20 cellular contexts compared by ENCODE assay signal in the genomic region with DNA sequence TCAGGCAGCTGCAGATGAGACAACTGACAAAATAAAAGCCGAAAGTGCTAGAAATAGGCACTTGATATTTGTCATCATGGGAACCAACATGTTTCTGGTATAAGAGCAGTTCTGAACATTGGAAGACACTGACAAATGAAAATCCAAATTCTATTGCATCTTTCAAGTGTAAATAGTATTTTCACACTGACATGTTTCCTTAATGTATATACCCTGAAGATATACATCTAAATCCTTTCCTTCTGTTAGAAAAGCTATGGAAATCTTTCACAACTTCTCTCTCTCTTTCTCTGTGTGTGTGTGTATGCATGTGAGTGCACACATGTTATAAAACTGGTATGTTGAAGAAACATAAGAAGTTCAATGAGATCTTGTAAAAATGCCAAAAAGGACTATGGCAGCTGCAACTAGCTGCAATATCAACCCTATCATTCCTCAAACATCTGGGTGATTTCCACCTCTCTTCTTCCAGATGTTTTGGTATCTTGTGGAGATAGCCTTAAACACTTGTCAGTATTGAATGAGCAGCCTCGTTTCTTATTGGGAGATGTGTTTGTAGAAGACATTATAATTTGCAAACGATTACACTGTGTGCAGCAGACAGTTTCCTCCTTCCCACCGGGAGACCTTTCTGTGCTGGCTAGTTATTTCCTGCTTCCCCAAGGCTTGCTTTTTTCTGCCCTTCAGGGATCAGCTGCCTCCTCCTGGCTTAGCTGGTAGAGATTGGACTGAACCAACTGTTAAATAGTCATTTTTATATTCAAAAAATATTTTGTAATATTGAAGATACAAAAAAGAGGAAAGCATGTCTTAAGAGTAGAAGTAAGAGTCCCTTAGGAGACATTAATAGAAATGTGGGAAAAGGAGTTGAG.
DNase-seq lines count a peak whose midpoint lies in the region; ATAC-seq, FAIRE-seq and TF ChIP-seq lines count a peak whose summit lies in the region.
"Had no signal": no experiment of that assay in that cellular context is flagged by ENCODE, and none has a peak within 500 bp of the region (broad histone marks: within the 10 kb centered on the region; RNA-seq: fewer than 3 reads in every experiment).

No MANE protein-coding gene starts in this region.

- no peak overlapping the region for H3K27ac ChIP-seq in endothelial cell of umbilical vein (ENCODE audit: insufficient read depth, low read depth, low read length)
- H3K27ac ChIP-seq: colonic mucosa, pancreas had no signal

- H3K4me3 Mint-ChIP-seq in mesothelial cell of epicardium (no peak overlapping the region), T-cell (no peak overlapping the region)
- H3K4me3 Mint-ChIP-seq: activated CD8-positive, alpha-beta memory T cell treated with anti-CD3 and anti-CD28 coated beads, Interleukin-2, amount 10 ng/mL, durations not matched to agents 7 days and 5 days had no signal

- H3K4me1 ChIP-seq in endothelial cell of umbilical vein (ENCODE audit: control insufficient read depth, extremely low read depth, insufficient read depth, low read length), result peaks cover 14% of the 10 kb centered on the region
- H3K4me1 ChIP-seq: colonic mucosa, pancreas had no signal

- H3K9ac ChIP-seq in endothelial cell of umbilical vein (replicated peaks; ENCODE audit: extremely low read depth, insufficient read depth, low read length), result no peak overlapping the region

- H3K4me3 ChIP-seq in H7 (ENCODE audit: insufficient read depth, low read depth, low read length) (no peak overlapping the region), endothelial cell of umbilical vein (replicated peaks in 1 of 3; ENCODE audit: insufficient read depth in 1 of 3, low read depth in 1 of 3, low read length in 3 of 3) (no peak overlapping the region)
- H3K4me3 ChIP-seq: colonic mucosa, pancreas, skin epidermis, tibial nerve had no signal

- no peaks in the 10 kb centered on the region for H3K79me2 ChIP-seq in endothelial cell of umbilical vein (ENCODE audit: control insufficient read depth, insufficient read depth, low read length)

- H4K20me1 ChIP-seq in endothelial cell of umbilical vein (replicated peaks; ENCODE audit: control insufficient read depth, extremely low read depth, insufficient read depth, low read length), result no peaks in the 10 kb centered on the region

- intact Hi-C loops in endothelial cell of umbilical vein (cut with micrococcal nuclease), result loop anchor here (2.0 to 5.0 kb wide), 4 partner anchors 75 to 905 kb away; no protein-coding TSS in a partner anchor

- DNase-seq in H7 (peak; percentile 17), NCI-H748 (lab: John Stamatoyannopoulos, UW; ENCODE audit: unreplicated experiment) (peak; percentile 64), endothelial cell of umbilical vein (ENCODE audit: low read depth, low spot score) (peak; percentile 66), mesothelial cell of epicardium (ENCODE audit: low spot score in 2 of 2, unreplicated experiment in 2 of 2) (no peak), middle frontal gyrus (ENCODE audit: extremely low spot score, low spot score) (no peak), HCEC 1CT (no peak), T-cell (no peak)
- no peak for DNase-seq in stimulated activated CD4-positive, alpha-beta T cell treated with anti-CD3 and anti-CD28 coated beads, Interleukin-15, amount 100 ng/mL, for 24 hours
- DNase-seq: activated CD4-positive, alpha-beta T cell treated with anti-CD3 and anti-CD28 coated beads for 1 hour; activated CD8-positive, alpha-beta memory T cell treated with anti-CD3 and anti-CD28 coated beads, Interleukin-2, amount 10 ng/mL, durations not matched to agents 7 days and 5 days; activated gamma-delta T cell; anterior cingulate cortex; Calu3; colonic mucosa; IMR-90; pancreas; SHP77 had no signal

- no peak for ATAC-seq in T-cell (replicated peaks in 1 of 4)
- ATAC-seq: activated CD8-positive, alpha-beta memory T cell treated with anti-CD3 and anti-CD28 coated beads, Interleukin-2, amount 10 ng/mL, durations not matched to agents 7 days and 5 days; esophagus mucosa; pancreas had no signal

- no peak overlapping the region for H3K4me2 ChIP-seq in endothelial cell of umbilical vein (ENCODE audit: insufficient read depth, low read length)

- dilution Hi-C loops in endothelial cell of umbilical vein (cut with MboI; ENCODE audit: extremely low pct_ligation_motif_present, low sequenced_read_pairs), result no loop called here

- no peaks in the 10 kb centered on the region for H3K36me3 ChIP-seq in H7 (replicated peaks; ENCODE audit: control insufficient read depth, insufficient read depth, low read length)
- no peaks in the 10 kb centered on the region for H3K36me3 ChIP-seq in endothelial cell of umbilical vein (ENCODE audit: control insufficient read depth in 2 of 2, extremely low read depth in 1 of 2, insufficient read depth in 2 of 2, low read length in 2 of 2)
- H3K36me3 ChIP-seq: colonic mucosa, pancreas, tibial nerve had no signal

- H3K9me3 Mint-ChIP-seq in mesothelial cell of epicardium (no peaks in the 10 kb centered on the region), T-cell (peaks cover 0 to 5% (median 2%) of the 10 kb centered on the region in 3 donors)

- peak overlapping the region; percentile 72 for H2AFZ ChIP-seq in endothelial cell of umbilical vein (ENCODE audit: low read depth, low read length)

- POLR2A ChIA-PET in endothelial cell of umbilical vein (lab: Charles Lee) (no interaction called here), T-cell (lab: Charles Lee) (no interaction called here)

- H3K27ac Mint-ChIP-seq in mesothelial cell of epicardium (peak overlapping the region; percentile 8), T-cell (no peak overlapping the region)
- H3K27ac Mint-ChIP-seq: activated CD8-positive, alpha-beta memory T cell treated with anti-CD3 and anti-CD28 coated beads, Interleukin-2, amount 10 ng/mL, durations not matched to agents 7 days and 5 days had no signal

- no peak for TF ChIP-seq POLR2A in endothelial cell of umbilical vein (IDR thresholded peaks at IDR 0.05; ENCODE audit: low read depth, low read length)

- peak; percentile 59 for FAIRE-seq in endothelial cell of umbilical vein (lab: Jason Lieb, UNC)

- TF ChIP-seq CTCF in endothelial cell of umbilical vein (IDR thresholded peaks at IDR 0.05; ENCODE audit: extremely low read depth in 1 of 2, insufficient read depth in 1 of 2, low read depth in 1 of 2, low read length in 2 of 2) (no peak), mesothelial cell of epicardium (IDR thresholded peaks at IDR 0.05; ENCODE audit: unreplicated experiment) (no peak)

- CTCF ChIA-PET in endothelial cell of umbilical vein (lab: Charles Lee), result interaction anchor here (0.6 to 5.1 kb wide), 15 partner anchors 11 to 953 kb away, joined by 3 to 32 read pairs (median 3); no protein-coding TSS in a partner anchor
- CTCF ChIA-PET in T-cell (lab: Charles Lee), result no interaction called here

- H3K27me3 ChIP-seq in H7 (ENCODE audit: control insufficient read depth, insufficient read depth, low read length) (no peaks in the 10 kb centered on the region), endothelial cell of umbilical vein (ENCODE audit: control insufficient read depth in 2 of 2, insufficient read depth in 2 of 2, low read length in 2 of 2) (no peaks in the 10 kb centered on the region)
- H3K27me3 ChIP-seq: colonic mucosa, tibial nerve had no signal

- H3K9me1 ChIP-seq in endothelial cell of umbilical vein (replicated peaks; ENCODE audit: control insufficient read depth, extremely low read depth, insufficient read depth, low read length), result no peaks in the 10 kb centered on the region

- no TSS peak for BruUV-seq in endothelial cell of umbilical vein (replicated peaks; lab: Mats Ljungman, UMichigan)

- H3K36me3 Mint-ChIP-seq in mesothelial cell of epicardium (no peaks in the 10 kb centered on the region), T-cell (no peaks in the 10 kb centered on the region)
- H3K36me3 Mint-ChIP-seq: activated CD8-positive, alpha-beta memory T cell treated with anti-CD3 and anti-CD28 coated beads, Interleukin-2, amount 10 ng/mL, durations not matched to agents 7 days and 5 days had no signal

- no peaks in the 10 kb centered on the region for H3K27me3 Mint-ChIP-seq in mesothelial cell of epicardium (ENCODE audit: low read depth)
- H3K27me3 Mint-ChIP-seq in T-cell, result no peaks in the 10 kb centered on the region
- H3K27me3 Mint-ChIP-seq: activated CD8-positive, alpha-beta memory T cell treated with anti-CD3 and anti-CD28 coated beads, Interleukin-2, amount 10 ng/mL, durations not matched to agents 7 days and 5 days had no signal

- H3K4me1 Mint-ChIP-seq in mesothelial cell of epicardium (peaks cover 37% of the 10 kb centered on the region), T-cell (no peaks in the 10 kb centered on the region)
- H3K4me1 Mint-ChIP-seq: activated CD8-positive, alpha-beta memory T cell treated with anti-CD3 and anti-CD28 coated beads, Interleukin-2, amount 10 ng/mL, durations not matched to agents 7 days and 5 days had no signal

- no peaks in the 10 kb centered on the region for H3K9me3 ChIP-seq in endothelial cell of umbilical vein (replicated peaks; ENCODE audit: control insufficient read depth, insufficient read depth, low read length)
- H3K9me3 ChIP-seq: colonic mucosa, pancreas, tibial nerve had no signal

TF ChIP-seq in endothelial cell of umbilical vein, 7 proteins besides CTCF, POLR2A, EP300 and RAD21:
- no peak for TF ChIP-seq EZH2 (IDR thresholded peaks at IDR 0.05; ENCODE audit: borderline replicate concordance, low read depth, low read length, severe bottlenecking)
- TF ChIP-seq MYC (IDR thresholded peaks at IDR 0.05; ENCODE audit: low read depth, low read length), result no peak
- TF ChIP-seq GATA2 (IDR thresholded peaks at IDR 0.05; ENCODE audit: insufficient read depth, insufficient read length, low read depth, low read length), result no peak
- no peak for TF ChIP-seq JUN (IDR thresholded peaks at IDR 0.05; ENCODE audit: borderline replicate concordance, insufficient read depth, insufficient read length, low read depth)
- no peak for TF ChIP-seq FOS (IDR thresholded peaks at IDR 0.05; ENCODE audit: borderline replicate concordance, insufficient read depth, low read length)
TF ChIP-seq in endothelial cell of umbilical vein: peak in this region for 0.

Comparison
In these comparisons a context has a peak if more than half of its experiments do, and no peak if none do; other contexts are left out.
1. DNase-seq: peak in H7 (single experiment), NCI-H748 (single experiment) and endothelial cell of umbilical vein (single experiment); none in mesothelial cell of epicardium (0 of 2), middle frontal gyrus (single experiment), HCEC 1CT (single experiment), T-cell (0 of 34) and stimulated activated CD4-positive, alpha-beta T cell treated with anti-CD3 and anti-CD28 coated beads, Interleukin-15, amount 100 ng/mL, for 24 hours (single experiment).